Comparison of ENCODE assay signal across 18 cellular contexts in genomic region chr10:74072503-74072902, GRCh38.
DNase-seq lines count a peak whose midpoint lies in the region; ATAC-seq and TF ChIP-seq lines count a peak whose summit lies in the region.
"Had no signal": no experiment of that assay in that cellular context is flagged by ENCODE, and none has a peak within 500 bp of the region (broad histone marks: within the 10 kb centered on the region; RNA-seq: fewer than 3 reads in every experiment).

No MANE protein-coding gene starts in this region.

- H2AK5ac ChIP-seq in neuronal stem cell (ENCODE audit: low read depth, low read length), result no peak overlapping the region

- H3K4me3 Mint-ChIP-seq in activated T-cell treated with anti-CD3 and anti-CD28 coated beads, Interleukin-2, amount 50 U/mL, for 72 hours, result no peak overlapping the region
- H3K4me3 Mint-ChIP-seq: activated naive CD8-positive, alpha-beta T cell treated with anti-CD3 and anti-CD28 coated beads, Interleukin-2, amount 10 ng/mL, durations not matched to agents 7 days and 5 days; stimulated activated naive CD8-positive, alpha-beta T cell treated with anti-CD3 and anti-CD28 coated beads, Interleukin-15, Interleukin-2, amounts not matched to agents 100 ng/mL and 50 ng/mL, for 24 hours had no signal

- no peak overlapping the region for H4K91ac ChIP-seq in neuronal stem cell (ENCODE audit: low read depth, low read length, poor library complexity)

- no peak overlapping the region for H2BK15ac ChIP-seq in neuronal stem cell (ENCODE audit: low read length)

- H3K36me3 Mint-ChIP-seq in activated T-cell treated with anti-CD3 and anti-CD28 coated beads, Interleukin-2, amount 50 U/mL, for 72 hours (ENCODE audit: insufficient read depth in 2 of 2), result peaks cover 0 to 3% of the 10 kb centered on the region in 2 donors

- H3K36me3 ChIP-seq in neuronal stem cell (replicated peaks in 1 of 2; ENCODE audit: control insufficient read depth in 2 of 2, insufficient read depth in 2 of 2, low read length in 2 of 2), result peaks cover 15 to 75% of the 10 kb centered on the region in 2 donors
- H3K36me3 ChIP-seq: uterus had no signal

- no peak overlapping the region for H2BK12ac ChIP-seq in neuronal stem cell (ENCODE audit: low read length)

- H3K79me1 ChIP-seq in neuronal stem cell (ENCODE audit: low read depth, low read length), result no peaks in the 10 kb centered on the region

- in situ Hi-C loops in astrocyte of the spinal cord (cut with HindIII; ENCODE audit: low sequenced_read_pairs), result no loop called here

- H3K9me3 Mint-ChIP-seq in activated T-cell treated with anti-CD3 and anti-CD28 coated beads, Interleukin-2, amount 50 U/mL, for 72 hours, result no peaks in the 10 kb centered on the region
- H3K9me3 Mint-ChIP-seq: activated naive CD8-positive, alpha-beta T cell treated with anti-CD3 and anti-CD28 coated beads, Interleukin-2, amount 10 ng/mL, durations not matched to agents 7 days and 5 days; stimulated activated naive CD8-positive, alpha-beta T cell treated with anti-CD3 and anti-CD28 coated beads, Interleukin-15, Interleukin-2, amounts not matched to agents 100 ng/mL and 50 ng/mL, for 24 hours had no signal

- DNase-seq in M059J (ENCODE audit: low read depth) (peak; percentile 76), astrocyte of the spinal cord (ENCODE audit: low read depth, low spot score) (peak; percentile 64), myocyte (ENCODE audit: low read depth) (peak; percentile 77), COR-L47 (lab: John Stamatoyannopoulos, UW) (no peak), neuronal stem cell (ENCODE audit: low spot score) (no peak)
- no peak for DNase-seq in activated T-cell treated with anti-CD3 and anti-CD28 coated beads, Interleukin-2, amount 50 U/mL, for 72 hours
- DNase-seq: activated CD4-positive, alpha-beta T cell treated with anti-CD3 and anti-CD28 coated beads for 48 hours; activated naive CD8-positive, alpha-beta T cell treated with anti-CD3 and anti-CD28 coated beads, Interleukin-2, amount 10 ng/mL, durations not matched to agents 7 days and 5 days; cerebellar nuclear complex; glutamatergic neuron; H7; midbrain; NCI-H1417 treated with DMSO at 0.1 percent for 48 hours; posterior cingulate gyrus; uterus had no signal

- no peaks in the 10 kb centered on the region for H3K9me3 ChIP-seq in neuronal stem cell (replicated peaks in 1 of 2; ENCODE audit: control insufficient read depth in 2 of 2, insufficient read depth in 1 of 2, low read depth in 1 of 2, low read length in 2 of 2)
- H3K9me3 ChIP-seq: uterus had no signal

- H3K4me1 ChIP-seq in neuronal stem cell (ENCODE audit: control insufficient read depth in 2 of 2, insufficient read depth in 1 of 2, low read depth in 1 of 2, low read length in 2 of 2), result no peaks in the 10 kb centered on the region

- no peak overlapping the region for H3K4me2 ChIP-seq in neuronal stem cell (ENCODE audit: insufficient read depth, low read length, poor library complexity, severe bottlenecking)

- TF ChIP-seq CTCF in C4-2B (conservative IDR thresholded peaks at IDR 0.05), result no peak
- TF ChIP-seq CTCF in astrocyte of the spinal cord (IDR thresholded peaks at IDR 0.05; ENCODE audit: low read depth, low read length), result no peak

- H3K27ac Mint-ChIP-seq in activated T-cell treated with anti-CD3 and anti-CD28 coated beads, Interleukin-2, amount 50 U/mL, for 72 hours, result no peak overlapping the region
- H3K27ac Mint-ChIP-seq: activated naive CD8-positive, alpha-beta T cell treated with anti-CD3 and anti-CD28 coated beads, Interleukin-2, amount 10 ng/mL, durations not matched to agents 7 days and 5 days; stimulated activated naive CD8-positive, alpha-beta T cell treated with anti-CD3 and anti-CD28 coated beads, Interleukin-15, Interleukin-2, amounts not matched to agents 100 ng/mL and 50 ng/mL, for 24 hours had no signal

- no peak overlapping the region for H3K4me3 ChIP-seq in astrocyte of the spinal cord (ENCODE audit: low read depth, low read length)
- no peak overlapping the region for H3K4me3 ChIP-seq in neuronal stem cell (ENCODE audit: low read length in 2 of 2)
- H3K4me3 ChIP-seq: uterus had no signal

- H4K8ac ChIP-seq in neuronal stem cell (ENCODE audit: low read depth, low read length), result no peak overlapping the region

- H3K23ac ChIP-seq in neuronal stem cell (ENCODE audit: low read depth, low read length, poor library complexity), result no peak overlapping the region

- ATAC-seq in activated T-cell treated with anti-CD3 and anti-CD28 coated beads, Interleukin-2, amount 50 U/mL, for 72 hours (replicated peaks in 1 of 2), result no peak
- no peak for ATAC-seq in HG03469 (IDR thresholded peaks at IDR 0.05; ENCODE audit: unreplicated experiment)

- H2BK5ac ChIP-seq in neuronal stem cell (ENCODE audit: low read length), result no peak overlapping the region

- no peak overlapping the region for H3K9ac ChIP-seq in neuronal stem cell (ENCODE audit: low read depth, low read length, poor library complexity)

- peaks cover 3% of the 10 kb centered on the region for H3K4me1 Mint-ChIP-seq in activated T-cell treated with anti-CD3 and anti-CD28 coated beads, Interleukin-2, amount 50 U/mL, for 72 hours (ENCODE audit: low read depth)

- no CpG with 5 or more reads among the region's 6 CpGs for WGBS in neuronal stem cell (ENCODE audit: extremely low coverage in 2 of 2, insufficient read length in 2 of 2, insufficient replicate concordance in 1 of 2), 2 donors

- H3K4ac ChIP-seq in neuronal stem cell (ENCODE audit: low read length), result no peak overlapping the region

- no peaks in the 10 kb centered on the region for H3K27me3 Mint-ChIP-seq in activated T-cell treated with anti-CD3 and anti-CD28 coated beads, Interleukin-2, amount 50 U/mL, for 72 hours (ENCODE audit: low read depth)
- H3K27me3 Mint-ChIP-seq: activated naive CD8-positive, alpha-beta T cell treated with anti-CD3 and anti-CD28 coated beads, Interleukin-2, amount 10 ng/mL, durations not matched to agents 7 days and 5 days; stimulated activated naive CD8-positive, alpha-beta T cell treated with anti-CD3 and anti-CD28 coated beads, Interleukin-15, Interleukin-2, amounts not matched to agents 100 ng/mL and 50 ng/mL, for 24 hours had no signal

- H2AFZ ChIP-seq in neuronal stem cell (ENCODE audit: low read length), result no peak overlapping the region

- peak overlapping the region; percentile 35 for H3K27ac ChIP-seq in C4-2B
- H3K27ac ChIP-seq in neuronal stem cell (replicated peaks; ENCODE audit: low read length), result no peak overlapping the region
- H3K27ac ChIP-seq: uterus had no signal

- no peak overlapping the region for H3K14ac ChIP-seq in neuronal stem cell (ENCODE audit: low read length)

- H3K27me3 ChIP-seq in neuronal stem cell (ENCODE audit: control insufficient read depth in 3 of 3, insufficient read depth in 3 of 3, low read depth in 1 of 3, low read length in 3 of 3), result no peaks in the 10 kb centered on the region
- H3K27me3 ChIP-seq: uterus had no signal

- no peak overlapping the region for H2BK120ac ChIP-seq in neuronal stem cell (ENCODE audit: low read depth, low read length)

- no peak overlapping the region for H3K18ac ChIP-seq in neuronal stem cell (ENCODE audit: low read length)

Comparison
In these comparisons a context has a peak if more than half of its experiments do, and no peak if none do; other contexts are left out.
1. DNase-seq: peak in M059J (single experiment), astrocyte of the spinal cord (single experiment) and myocyte (single experiment); none in activated T-cell treated with anti-CD3 and anti-CD28 coated beads, Interleukin-2, amount 50 U/mL, for 72 hours (0 of 2), COR-L47 (single experiment) and neuronal stem cell (single experiment).